Comparison of ENCODE assay signal across 21 cellular contexts in genomic region chr5:58117491-58117890, GRCh38.
"Had no signal": no experiment of that assay in that cellular context is flagged by ENCODE, and none has a peak within 500 bp of the region (broad histone marks: within the 10 kb centered on the region; RNA-seq: fewer than 3 reads in every experiment).

No MANE protein-coding gene starts in this region.

- H3K27ac Mint-ChIP-seq: endodermal cell; naive B cell; stimulated activated effector memory CD8-positive, alpha-beta T cell treated with anti-CD3 and anti-CD28 coated beads, Interleukin-12 subunit alpha, Interleukin-12 subunit beta, amount 100 ng/mL, for 72 hours; T-helper 1 cell treated with Interleukin-12 subunit alpha and Interleukin-12 subunit beta and Interleukin-4 antibody, amounts not matched to agents 30 μg/mL and 1 μg/mL, for 36 hours; type B pancreatic cell had no signal

- H3K27me3 ChIP-seq: body of pancreas, ovary, stomach, testis had no signal

- H3K4me1 Mint-ChIP-seq: naive B cell; stimulated activated effector memory CD8-positive, alpha-beta T cell treated with anti-CD3 and anti-CD28 coated beads, Interleukin-12 subunit alpha, Interleukin-12 subunit beta, amount 100 ng/mL, for 72 hours had no signal

- H3K4me3 ChIP-seq: body of pancreas, ovary, smooth muscle cell, stomach, testis had no signal

- H3K27me3 Mint-ChIP-seq: type B pancreatic cell had no signal

- H3K36me3 ChIP-seq: ovary, stomach, WERI-Rb-1 had no signal

- H3K9me3 ChIP-seq: body of pancreas, ovary, stomach, testis had no signal

- H3K4me3 Mint-ChIP-seq: endodermal cell; naive B cell; stimulated activated effector memory CD8-positive, alpha-beta T cell treated with anti-CD3 and anti-CD28 coated beads, Interleukin-12 subunit alpha, Interleukin-12 subunit beta, amount 100 ng/mL, for 72 hours; T-helper 1 cell treated with Interleukin-12 subunit alpha and Interleukin-12 subunit beta and Interleukin-4 antibody, amounts not matched to agents 30 μg/mL and 1 μg/mL, for 36 hours had no signal

- FAIRE-seq: keratinocyte had no signal

- DNase-seq: activated CD4-positive, alpha-beta T cell treated with anti-CD3 and anti-CD28 coated beads, Interleukin-2, amount 50 U/mL, for 48 hours; activated naive CD4-positive, alpha-beta T cell treated with Interleukin-2 at 50 U/mL for 16 hours; body of pancreas; caudate nucleus; endodermal cell; foreskin fibroblast; hypothalamus; left ventricle myocardium superior; naive B cell; ovary; stimulated activated CD4-positive, alpha-beta T cell treated with anti-CD3 and anti-CD28 coated beads, Interleukin-4, amount 100 ng/mL, for 24 hours; stomach; testis; WERI-Rb-1 had no signal

- ATAC-seq: body of pancreas; left ventricle myocardium superior; sciatic nerve; stimulated activated effector memory CD8-positive, alpha-beta T cell treated with anti-CD3 and anti-CD28 coated beads, Interleukin-12 subunit alpha, Interleukin-12 subunit beta, amount 100 ng/mL, for 72 hours had no signal

- H3K4me1 ChIP-seq: body of pancreas, testis had no signal

- H3K9me3 Mint-ChIP-seq: endodermal cell; naive B cell; T-helper 1 cell treated with Interleukin-12 subunit alpha and Interleukin-12 subunit beta and Interleukin-4 antibody, amounts not matched to agents 30 μg/mL and 1 μg/mL, for 36 hours had no signal

- H3K36me3 Mint-ChIP-seq: naive B cell; stimulated activated effector memory CD8-positive, alpha-beta T cell treated with anti-CD3 and anti-CD28 coated beads, Interleukin-12 subunit alpha, Interleukin-12 subunit beta, amount 100 ng/mL, for 72 hours; type B pancreatic cell had no signal

- H3K27ac ChIP-seq: body of pancreas, epithelial cell of prostate, ovary, stomach, testis, WERI-Rb-1 had no signal
